In the genomic region with DNA sequence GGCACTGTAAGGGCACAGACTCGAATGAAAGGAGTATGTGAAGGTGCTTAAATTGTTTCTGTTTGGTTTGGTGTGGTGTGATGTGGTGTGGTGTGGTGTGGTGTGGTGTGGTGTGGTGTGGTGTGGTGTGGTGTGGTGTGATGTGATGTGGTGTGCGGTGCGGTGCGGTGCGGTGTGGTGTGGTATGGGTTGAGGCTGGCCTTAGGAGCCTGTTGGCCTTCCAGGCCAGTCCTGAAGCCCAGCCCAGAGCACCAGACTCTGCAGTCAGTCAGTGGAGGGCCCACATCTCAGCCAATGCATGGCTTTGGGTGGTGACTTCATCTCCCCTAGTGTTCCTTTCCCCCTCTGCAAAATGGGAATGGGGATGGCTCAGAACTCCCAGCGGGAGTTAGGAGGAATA, we compare ENCODE assay signal across 8 cellular contexts.
"Had no signal": no experiment of that assay in that cellular context is flagged by ENCODE, and none has a peak within 500 bp of the region (broad histone marks: within the 10 kb centered on the region; RNA-seq: fewer than 3 reads in every experiment).

No MANE protein-coding gene starts in this region.

- FAIRE-seq: HepG2, HTR-8/SVneo, K562 had no signal

- H3K4me3 ChIP-seq: K562 had no signal

- DNase-seq: IMR-90, KBM-7, KG1 had no signal

- H3K4me1 Mint-ChIP-seq: IgD-negative memory B cell had no signal

- H3K27ac ChIP-seq: HL-60 had no signal

- H3K27ac Mint-ChIP-seq: IgD-negative memory B cell had no signal

- H3K4me3 Mint-ChIP-seq: IgD-negative memory B cell had no signal

- H3K36me3 Mint-ChIP-seq: IgD-negative memory B cell had no signal
